In the genomic region with DNA sequence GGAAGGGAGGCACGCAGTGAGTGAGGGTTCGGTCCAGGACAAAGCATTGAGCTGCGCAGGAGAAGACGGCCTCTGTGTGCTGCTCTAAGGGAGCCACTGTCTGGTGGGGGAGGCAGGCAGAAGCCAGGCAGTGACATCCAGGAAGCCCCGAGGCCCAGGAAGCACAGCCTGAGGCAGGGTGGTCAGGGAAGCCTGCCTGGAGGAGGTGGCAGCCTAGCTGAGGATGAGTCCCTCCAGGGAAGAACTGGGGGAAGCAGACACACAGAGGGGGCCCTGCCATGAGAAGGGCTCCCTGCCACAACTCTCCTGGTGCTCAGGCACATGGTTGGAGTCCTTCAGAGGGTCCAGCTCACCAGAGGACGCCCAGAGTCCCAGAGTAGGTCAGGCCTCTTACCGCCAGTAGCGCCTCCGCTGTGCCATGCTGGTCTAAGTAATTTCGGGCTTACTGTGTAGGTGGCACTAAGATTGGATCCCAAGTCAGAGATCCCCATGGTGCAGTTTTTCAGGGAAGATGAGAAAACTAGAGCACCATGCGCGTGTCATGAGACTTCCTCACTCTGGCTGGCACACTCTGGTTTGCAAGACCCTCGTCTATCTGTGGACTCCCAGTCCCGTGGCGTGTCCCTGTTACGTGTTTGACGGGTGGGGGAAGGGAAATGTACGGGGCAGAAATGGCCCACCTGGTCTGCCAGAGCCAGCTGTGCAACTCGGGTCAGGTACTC, we compare ENCODE assay signal across 29 cellular contexts.
DNase-seq lines count a peak whose midpoint lies in the region; ATAC-seq, FAIRE-seq and TF ChIP-seq lines count a peak whose summit lies in the region.
"Had no signal": no experiment of that assay in that cellular context is flagged by ENCODE, and none has a peak within 500 bp of the region (broad histone marks: within the 10 kb centered on the region; RNA-seq: fewer than 3 reads in every experiment).

No MANE protein-coding gene starts in this region.

- no peak for TF ChIP-seq RAD21 in HepG2 (CRISPR knock-in tag; IDR thresholded peaks at IDR 0.05)

- H2AFZ ChIP-seq in HepG2 (ENCODE audit: low read length): no peak overlapping the region
- H2AFZ ChIP-seq: GM23338 had no signal

- H3K4me3 ChIP-seq in HepG2 (replicated peaks in 1 of 3; ENCODE audit: insufficient read depth in 1 of 3, low read depth in 2 of 3, low read length in 3 of 3) (no peak overlapping the region), right lobe of liver (no peak overlapping the region), vagina (no peak overlapping the region)
- H3K4me3 ChIP-seq: GM23338, skin epidermis, thoracic aorta had no signal

- H3K36me3 ChIP-seq in HepG2 (replicated peaks in 1 of 2; ENCODE audit: control insufficient read depth in 1 of 2, insufficient read depth in 2 of 2, low read length in 2 of 2): no peaks in the 10 kb centered on the region
- H3K36me3 ChIP-seq in right lobe of liver: no peaks in the 10 kb centered on the region
- H3K36me3 ChIP-seq in vagina: no peaks in the 10 kb centered on the region
- H3K36me3 ChIP-seq: BE2C, thoracic aorta had no signal

- TF ChIP-seq EP300 in HepG2 (IDR thresholded peaks at IDR 0.05; ENCODE audit: low read depth in 2 of 2, low read length in 2 of 2): no peak
- no peak for TF ChIP-seq EP300 in HepG2 (CRISPR knock-in tag; IDR thresholded peaks at IDR 0.05; ENCODE audit: borderline replicate concordance)

- DNase-seq in HepG2 (ENCODE audit: low spot score) (no peak), right lobe of liver (no peak), left lobe of liver (ENCODE audit: low spot score) (peak; percentile 21), sciatic nerve (ENCODE audit: low spot score) (peak; percentile 33), vagina (ENCODE audit: extremely low spot score in 2 of 2) (peak; percentile 44 to 88), caudate nucleus (lab: John Stamatoyannopoulos, UW) (no peak), SIG-M5 (lab: John Stamatoyannopoulos, UW) (no peak)
- DNase-seq: ACHN; activated CD4-positive, alpha-beta T cell treated with anti-CD3 and anti-CD28 coated beads, Interleukin-2, amount 50 U/mL, for 1 hour; BE2C; DMS 273 treated with DMSO at 0.1 percent for 48 hours; effector CD4-positive, alpha-beta T cell; HFFc6; hypothalamus; left colon; mesendoderm; NCI-H1105 treated with DMSO at 0.1 percent for 48 hours; NCI-H2029; NCI-H526; NK-92 treated with Interleukin-12 subunit alpha and Interleukin-12 subunit beta, amount 100 ng/mL, for 24 hours; nucleus accumbens; stimulated activated naive CD4-positive, alpha-beta T cell had no signal

- CTCF ChIA-PET in HepG2 (lab: Yijun Ruan, JAX; ENCODE audit: low intra/inter-chr PET ratio, low total read pairs): no interaction called here

- no peaks in the 10 kb centered on the region for H4K20me1 ChIP-seq in HepG2 (ENCODE audit: insufficient read depth, low read length)

- FAIRE-seq in HepG2 (lab: Jason Lieb, UNC): no peak

- POLR2A ChIA-PET in HepG2 (lab: Yijun Ruan, JAX): no interaction called here

- no peak for TF ChIP-seq POLR2A in HepG2 (IDR thresholded peaks at IDR 0.05; ENCODE audit: insufficient read depth in 1 of 2, low read depth in 2 of 2, low read length in 2 of 2)
- TF ChIP-seq POLR2A in right lobe of liver (IDR thresholded peaks at IDR 0.05): no peak
- TF ChIP-seq POLR2A in vagina (IDR thresholded peaks at IDR 0.05): no peak

- in situ Hi-C loops in HepG2 (cut with HindIII; ENCODE audit: extremely low pct_ligation_motif_present, low pct_unique_long_range_greater_than_20kb): loop anchor here (10.0 kb wide), 1 partner anchor 364 kb away; no protein-coding TSS in a partner anchor

- H3K27ac ChIP-seq in HepG2 (ENCODE audit: extremely low read length, insufficient read depth, low read length) (no peak overlapping the region), right lobe of liver (no peak overlapping the region), vagina (no peak overlapping the region), caudate nucleus (ENCODE audit: low read depth, low read length) (no peak overlapping the region)
- H3K27ac ChIP-seq: epithelial cell of prostate, skin epidermis, thoracic aorta had no signal

- intact Hi-C loops in HepG2 (cut with micrococcal nuclease; ENCODE audit: unreplicated experiment) (no loop called here), right lobe of liver (cut with DNase I) (no loop called here), sciatic nerve (cut with DNase I) (no loop called here), vagina (cut with DNase I) (no loop called here)

- no TSS peak for BruUV-seq in HepG2 (replicated peaks; lab: Mats Ljungman, UMichigan)

- H3K27me3 ChIP-seq in HepG2 (ENCODE audit: control insufficient read depth in 1 of 2, insufficient read depth in 2 of 2, low read length in 2 of 2): 0 out of 5 replicates have a peak, but pooled peaks cover 0 to 2% of the 10 kb centered on the region in 2 experiments
- H3K27me3 ChIP-seq in right lobe of liver: peaks cover 0 to 7% of the 10 kb centered on the region in 2 donors
- no peaks in the 10 kb centered on the region for H3K27me3 ChIP-seq in vagina
- H3K27me3 ChIP-seq: BE2C had no signal

- no peaks in the 10 kb centered on the region for H3K79me2 ChIP-seq in HepG2 (ENCODE audit: insufficient read depth, low read length)

- H3K9me3 ChIP-seq in HepG2 (ENCODE audit: low read length) (no peaks in the 10 kb centered on the region), right lobe of liver (no peaks in the 10 kb centered on the region), vagina (no peaks in the 10 kb centered on the region)
- H3K9me3 ChIP-seq: BE2C, thoracic aorta had no signal

- H3K9ac ChIP-seq in HepG2 (ENCODE audit: insufficient read depth, low read depth, low read length): no peak overlapping the region

- 89% methylated on average over 9 of the region's 19 CpGs for WGBS in HepG2 (ENCODE audit: low lambda C conversion rate)
- WGBS in right lobe of liver (ENCODE audit: insufficient coverage, low coverage, low lambda C conversion rate, missing lambda C conversion rate): 30% methylated on average over 2 of the region's 19 CpGs

- TF ChIP-seq CTCF in HepG2 (CRISPR knock-in tag; IDR thresholded peaks at IDR 0.05) (no peak), right lobe of liver (IDR thresholded peaks at IDR 0.05) (no peak), vagina (IDR thresholded peaks at IDR 0.05) (no peak)

- ATAC-seq in HepG2 (no peak), right lobe of liver (no peak), left lobe of liver (no peak), sciatic nerve (no peak), HG03139 (IDR thresholded peaks at IDR 0.05; ENCODE audit: unreplicated experiment) (no peak)
- ATAC-seq: CD8-positive, alpha-beta T cell; GM23338; left colon; WTC11 had no signal

- H3K4me2 ChIP-seq in HepG2 (ENCODE audit: low read depth, low read length): no peak overlapping the region
- H3K4me2 ChIP-seq: GM23338 had no signal

- H3K4me1 ChIP-seq in HepG2 (ENCODE audit: insufficient read depth, low read length) (peaks cover 69% of the 10 kb centered on the region), right lobe of liver (no peaks in the 10 kb centered on the region), vagina (no peaks in the 10 kb centered on the region)
- H3K4me1 ChIP-seq: BE2C had no signal

TF ChIP-seq in HepG2, 621 proteins besides CTCF, POLR2A, EP300 and RAD21:
- TF ChIP-seq TOE1 (CRISPR knock-in tag; IDR thresholded peaks at IDR 0.05) (no peak), TEAD3 (CRISPR knock-in tag; optimal IDR thresholded peaks at IDR 0.05; ENCODE audit: borderline replicate concordance) (no peak), FLYWCH1 (CRISPR knock-in tag; IDR thresholded peaks at IDR 0.05) (no peak), ZMYM3 (CRISPR knock-in tag; IDR thresholded peaks at IDR 0.05) (0 out of 2 replicates have a peak, but pooled peaks have one; percentile 26), RFX1 (IDR thresholded peaks at IDR 0.05) (no peak), AKAP8 (CRISPR knock-in tag; IDR thresholded peaks at IDR 0.05) (no peak)
- TF ChIP-seq, protein P1, sequence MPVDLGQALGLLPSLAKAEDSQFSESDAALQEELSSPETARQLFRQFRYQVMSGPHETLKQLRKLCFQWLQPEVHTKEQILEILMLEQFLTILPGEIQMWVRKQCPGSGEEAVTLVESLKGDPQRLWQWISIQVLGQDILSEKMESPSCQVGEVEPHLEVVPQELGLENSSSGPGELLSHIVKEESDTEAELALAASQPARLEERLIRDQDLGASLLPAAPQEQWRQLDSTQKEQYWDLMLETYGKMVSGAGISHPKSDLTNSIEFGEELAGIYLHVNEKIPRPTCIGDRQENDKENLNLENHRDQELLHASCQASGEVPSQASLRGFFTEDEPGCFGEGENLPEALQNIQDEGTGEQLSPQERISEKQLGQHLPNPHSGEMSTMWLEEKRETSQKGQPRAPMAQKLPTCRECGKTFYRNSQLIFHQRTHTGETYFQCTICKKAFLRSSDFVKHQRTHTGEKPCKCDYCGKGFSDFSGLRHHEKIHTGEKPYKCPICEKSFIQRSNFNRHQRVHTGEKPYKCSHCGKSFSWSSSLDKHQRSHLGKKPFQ (CRISPR knock-in tag; IDR thresholded peaks at IDR 0.05; ENCODE audit: insufficient replicate concordance): no peak

Comparison
In these comparisons a context has a peak if more than half of its experiments do, and no peak if none do; other contexts are left out.
1. DNase-seq: peak in left lobe of liver (single experiment), sciatic nerve (single experiment) and vagina (2 of 2); none in HepG2 (single experiment), right lobe of liver (0 of 3), caudate nucleus (0 of 61) and SIG-M5 (single experiment).